1 cellular context compared by ENCODE assay signal in genomic region chr12:93441111-93441616, GRCh38.
TF ChIP-seq lines count a peak whose summit lies in the region.

No MANE protein-coding gene starts in this region.

TF ChIP-seq in GM12878, 131 proteins besides CTCF, POLR2A, EP300 and RAD21 (continued from another document):
- TF ChIP-seq NKRF (conservative IDR thresholded peaks at IDR 0.05) (0 out of 2 replicates have a peak, but pooled peaks have one; percentile 23), SMARCA5 (IDR thresholded peaks at IDR 0.05) (0 out of 2 replicates have a peak, but pooled peaks have one; percentile 23), PAX5 (IDR thresholded peaks at IDR 0.05; ENCODE audit: borderline replicate concordance, low read depth, low read length) (no peak), NRF1 (conservative IDR thresholded peaks at IDR 0.05; ENCODE audit: low read depth, low read length) (no peak), ASH2L (IDR thresholded peaks at IDR 0.05; ENCODE audit: borderline replicate concordance, low read depth) (0 out of 2 replicates have a peak, but pooled peaks have one; percentile 29), ATF2 (IDR thresholded peaks at IDR 0.05; ENCODE audit: low read length) (no peak), HDAC6 (IDR thresholded peaks at IDR 0.05; ENCODE audit: unreplicated experiment) (no peak)
